In the genomic region with DNA sequence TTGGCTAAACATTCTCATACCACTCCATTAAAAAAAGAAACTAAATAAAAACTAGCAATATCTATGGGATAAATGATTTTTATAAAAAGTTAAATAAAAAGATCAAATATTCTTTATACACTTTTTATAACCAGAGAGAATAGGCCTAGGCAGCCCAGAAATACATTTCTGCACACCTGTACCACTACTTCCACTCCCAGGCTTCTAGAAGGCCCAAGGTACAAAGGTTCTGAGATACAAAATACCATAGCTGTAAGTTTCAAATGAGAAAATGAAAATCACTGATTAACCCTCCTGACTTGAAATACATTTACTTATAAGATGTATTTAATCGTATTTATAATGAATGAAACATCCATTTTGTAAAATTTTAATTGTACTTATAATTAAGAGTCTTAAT, we compare ENCODE assay signal across 19 cellular contexts.
"Had no signal": no experiment of that assay in that cellular context is flagged by ENCODE, and none has a peak within 500 bp of the region (broad histone marks: within the 10 kb centered on the region; RNA-seq: fewer than 3 reads in every experiment).

No MANE protein-coding gene starts in this region.

- DNase-seq: Kasumi-1, MM.1S, NCI-H1092 treated with DMSO at 0.1 percent for 48 hours, NCI-H1436, NCI-H187, NCI-H2029, NCI-H2081 treated with DMSO at 0.1 percent for 48 hours, NCI-H2227 treated with DMSO at 0.1 percent for 48 hours, NCI-H524, NCI-H526 treated with DMSO at 0.1 percent for 48 hours, NCI-H774, Right ventricle myocardium superior, RPMI8226, SIG-M5 had no signal

- H3K36me3 ChIP-seq: SJSA1 had no signal

- H3K4me3 ChIP-seq: K562, SJSA1, SK-N-MC had no signal

- ATAC-seq: K562 had no signal

- H3K9me3 ChIP-seq: SJSA1 had no signal

- H3K4me1 ChIP-seq: SJSA1 had no signal

- H3K27ac ChIP-seq: KMS-11, SJSA1 had no signal

- FAIRE-seq: K562, RCC 7860 had no signal

- H3K27me3 ChIP-seq: SJSA1 had no signal
